Comparison of ENCODE assay signal across 17 cellular contexts in the genomic region with DNA sequence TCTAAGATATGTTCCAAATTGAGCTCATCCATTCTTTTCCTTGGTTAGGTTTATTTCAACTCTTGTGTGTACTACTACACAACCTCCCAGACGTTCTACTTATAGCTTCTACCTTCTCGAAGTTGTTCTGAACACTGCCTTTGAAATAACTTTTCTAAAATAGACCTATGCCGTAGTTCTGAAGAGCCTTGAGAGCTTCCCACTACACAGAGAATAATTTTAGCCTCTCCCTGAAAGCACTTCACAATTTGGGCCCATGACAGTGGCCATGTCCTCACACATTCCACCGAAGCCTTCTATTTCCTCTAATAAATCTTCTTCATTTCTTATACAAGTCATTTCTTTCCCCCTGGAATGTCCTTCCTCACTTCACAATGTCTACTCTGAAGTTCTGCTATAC.
DNase-seq lines count a peak whose midpoint lies in the region; ATAC-seq and TF ChIP-seq lines count a peak whose summit lies in the region.
"Had no signal": no experiment of that assay in that cellular context is flagged by ENCODE, and none has a peak within 500 bp of the region (broad histone marks: within the 10 kb centered on the region; RNA-seq: fewer than 3 reads in every experiment).

No MANE protein-coding gene starts in this region.

- no peaks in the 10 kb centered on the region for H4K20me1 ChIP-seq in PC-9 (ENCODE audit: insufficient read depth)

- H3K4me1 ChIP-seq in PC-9 (replicated peaks; ENCODE audit: insufficient read depth) (no peaks in the 10 kb centered on the region), heart right ventricle (peaks cover 0 to 4% (median 0%) of the 10 kb centered on the region in 9 donors)
- H3K4me1 ChIP-seq: A549, Caco-2 had no signal

- no peaks in the 10 kb centered on the region for H3K9me2 ChIP-seq in PC-9 (ENCODE audit: insufficient read depth)

- TF ChIP-seq CTCF in PC-9 (conservative IDR thresholded peaks at IDR 0.05) = no peak
- TF ChIP-seq CTCF in heart right ventricle (IDR thresholded peaks at IDR 0.05) = no peak
- no peak for TF ChIP-seq CTCF in nephron progenitor cell (IDR thresholded peaks at IDR 0.05)

- no peak for DNase-seq in activated T-cell treated with anti-CD3 and anti-CD28 coated beads, Interleukin-2, amount 50 U/mL, for 72 hours
- no peak for DNase-seq in activated T-cell treated with anti-CD3 and anti-CD28 coated beads, Interleukin-2, amount 50 U/mL, for 4 hours
- DNase-seq in PC-9 = no peak
- no peak for DNase-seq in heart right ventricle
- DNase-seq in nephron progenitor cell = no peak
- no peak for DNase-seq in NCI-H1092 (lab: John Stamatoyannopoulos, UW)
- DNase-seq in NCI-H2029 (lab: John Stamatoyannopoulos, UW) = no peak
- DNase-seq: AML-193; Caco-2; CD4-positive, alpha-beta T cell; DMS79; GDM1; GM23248; HCEC 1CT had no signal

- CTCF ChIA-PET in PC-9 (lab: Charles Lee) = no interaction called here

- no peaks in the 10 kb centered on the region for H3F3A ChIP-seq in PC-9 (ENCODE audit: insufficient read depth, low read depth)

- no peak for ATAC-seq in activated T-cell treated with anti-CD3 and anti-CD28 coated beads, Interleukin-2, amount 50 U/mL, for 72 hours (replicated peaks in 1 of 2)
- no peak for ATAC-seq in activated T-cell treated with anti-CD3 and anti-CD28 coated beads, Interleukin-2, amount 50 U/mL, for 4 hours
- ATAC-seq in heart right ventricle = peak in 5 of 8 donors; percentile 70 to 91 (median 86)
- ATAC-seq: A549 had no signal

- no peak overlapping the region for H3K4me2 ChIP-seq in PC-9
- H3K4me2 ChIP-seq: A549 had no signal

- 37 to 49% methylated on average over 4 of the region's 4 CpGs for WGBS in heart right ventricle, 2 donors

- intact Hi-C loops in PC-9 (cut with micrococcal nuclease; ENCODE audit: unreplicated experiment) = no loop called here
- intact Hi-C loops in heart right ventricle (cut with DNase I) = loop anchor here in 1 of 10 donors (10.0 kb wide), 1 partner anchor 95 kb away; no protein-coding TSS in a partner anchor

- no peaks in the 10 kb centered on the region for H3K36me3 ChIP-seq in PC-9 (ENCODE audit: low read depth)
- H3K36me3 ChIP-seq in heart right ventricle = no peaks in the 10 kb centered on the region

- H3K4me1 Mint-ChIP-seq in activated T-cell treated with anti-CD3 and anti-CD28 coated beads, Interleukin-2, amount 50 U/mL, for 72 hours (ENCODE audit: low read depth) = no peaks in the 10 kb centered on the region
- no peaks in the 10 kb centered on the region for H3K4me1 Mint-ChIP-seq in activated T-cell treated with anti-CD3 and anti-CD28 coated beads, Interleukin-2, amount 50 U/mL, for 4 hours (ENCODE audit: low read depth)
- H3K4me1 Mint-ChIP-seq in nephron progenitor cell = no peaks in the 10 kb centered on the region

- no peak overlapping the region for H3K4me3 ChIP-seq in PC-9
- no peak overlapping the region for H3K4me3 ChIP-seq in heart right ventricle
- H3K4me3 ChIP-seq: A549, GM23248 had no signal

- H3K9me3 ChIP-seq in PC-9 (ENCODE audit: insufficient read depth, low read depth) (no peaks in the 10 kb centered on the region), heart right ventricle (no peaks in the 10 kb centered on the region)
- H3K9me3 ChIP-seq: A549, Caco-2 had no signal

- POLR2A ChIA-PET in PC-9 (lab: Charles Lee; ENCODE audit: unreplicated experiment) = no interaction called here

- peak overlapping the region; percentile 11 for H3K27ac Mint-ChIP-seq in activated T-cell treated with anti-CD3 and anti-CD28 coated beads, Interleukin-2, amount 50 U/mL, for 72 hours
- H3K27ac Mint-ChIP-seq in nephron progenitor cell = peak overlapping the region; percentile 46
- H3K27ac Mint-ChIP-seq: CD4-positive, alpha-beta T cell had no signal

- no peak overlapping the region for H3K4me3 Mint-ChIP-seq in activated T-cell treated with anti-CD3 and anti-CD28 coated beads, Interleukin-2, amount 50 U/mL, for 72 hours
- no peak overlapping the region for H3K4me3 Mint-ChIP-seq in activated T-cell treated with anti-CD3 and anti-CD28 coated beads, Interleukin-2, amount 50 U/mL, for 4 hours
- H3K4me3 Mint-ChIP-seq in nephron progenitor cell = no peak overlapping the region
- H3K4me3 Mint-ChIP-seq: CD4-positive, alpha-beta T cell had no signal

- H3K27me3 ChIP-seq in PC-9 (ENCODE audit: insufficient read depth, low read depth) = no peaks in the 10 kb centered on the region
- H3K27me3 ChIP-seq in heart right ventricle = no peaks in the 10 kb centered on the region

- H3K79me2 ChIP-seq in PC-9 (ENCODE audit: low read depth) = no peaks in the 10 kb centered on the region

- H2AFZ ChIP-seq in PC-9 = 0 out of 2 replicates have a peak overlapping the region, but pooled peaks have one; percentile 56
- H2AFZ ChIP-seq: GM23248 had no signal

- H3K27me3 Mint-ChIP-seq in activated T-cell treated with anti-CD3 and anti-CD28 coated beads, Interleukin-2, amount 50 U/mL, for 72 hours (ENCODE audit: low read depth) = no peaks in the 10 kb centered on the region
- no peaks in the 10 kb centered on the region for H3K27me3 Mint-ChIP-seq in activated T-cell treated with anti-CD3 and anti-CD28 coated beads, Interleukin-2, amount 50 U/mL, for 4 hours (ENCODE audit: low read depth)
- no peaks in the 10 kb centered on the region for H3K27me3 Mint-ChIP-seq in nephron progenitor cell (ENCODE audit: low read depth, poor library complexity)
- H3K27me3 Mint-ChIP-seq: CD4-positive, alpha-beta T cell had no signal

- H3K36me3 Mint-ChIP-seq in activated T-cell treated with anti-CD3 and anti-CD28 coated beads, Interleukin-2, amount 50 U/mL, for 72 hours (ENCODE audit: insufficient read depth in 2 of 2) = no peaks in the 10 kb centered on the region
- no peaks in the 10 kb centered on the region for H3K36me3 Mint-ChIP-seq in activated T-cell treated with anti-CD3 and anti-CD28 coated beads, Interleukin-2, amount 50 U/mL, for 4 hours (ENCODE audit: insufficient read depth)
- no peaks in the 10 kb centered on the region for H3K36me3 Mint-ChIP-seq in nephron progenitor cell (ENCODE audit: low read depth)

- no TSS peak for BruUV-seq in PC-9 (replicated peaks; lab: Mats Ljungman, UMichigan)

- H3K27ac ChIP-seq in PC-9 (no peak overlapping the region), heart right ventricle (peak overlapping the region in 1 of 10 donors; percentile 12)
- H3K27ac ChIP-seq: 22Rv1, A549, C4-2B, GM23248 had no signal

- no peaks in the 10 kb centered on the region for H3K9me3 Mint-ChIP-seq in activated T-cell treated with anti-CD3 and anti-CD28 coated beads, Interleukin-2, amount 50 U/mL, for 72 hours
- no peaks in the 10 kb centered on the region for H3K9me3 Mint-ChIP-seq in activated T-cell treated with anti-CD3 and anti-CD28 coated beads, Interleukin-2, amount 50 U/mL, for 4 hours
- H3K9me3 Mint-ChIP-seq in nephron progenitor cell = no peaks in the 10 kb centered on the region
- H3K9me3 Mint-ChIP-seq: CD4-positive, alpha-beta T cell had no signal

Comparison
In these comparisons a context has a peak if more than half of its experiments do, and no peak if none do; other contexts are left out.
1. ATAC-seq: peak in heart right ventricle (5 of 8); none in activated T-cell treated with anti-CD3 and anti-CD28 coated beads, Interleukin-2, amount 50 U/mL, for 72 hours (0 of 2) and activated T-cell treated with anti-CD3 and anti-CD28 coated beads, Interleukin-2, amount 50 U/mL, for 4 hours (0 of 2).